In genomic region chr14:55354500-55354899, GRCh38 we compare ENCODE assay signal across 8 cellular contexts. TPM values are rescaled to one million over a fixed set of nuclear protein-coding genes. Genes with fewer than 3 reads are reported as not detected.
DNase-seq lines count a peak whose midpoint lies in the region; ATAC-seq, FAIRE-seq and TF ChIP-seq lines count a peak whose summit lies in the region.

No MANE protein-coding gene starts in this region.

- H3K4ac ChIP-seq in H1 (replicated peaks; ENCODE audit: insufficient read length, low read depth, low read length) (no peak overlapping the region), mesendoderm (ENCODE audit: low read depth, low read length) (no peak overlapping the region)

- no peak for TF ChIP-seq POLR2A in H1 (IDR thresholded peaks at IDR 0.05; ENCODE audit: control extremely low read depth in 1 of 2, low read depth in 2 of 2, low read length in 2 of 2)

- H3K4me1 ChIP-seq in H1 (replicated peaks in 1 of 4; ENCODE audit: control insufficient read depth in 3 of 4, insufficient read depth in 4 of 4, low read length in 3 of 4) (no peaks in the 10 kb centered on the region), mesendoderm (ENCODE audit: control insufficient read depth, low read depth, low read length) (no peaks in the 10 kb centered on the region)

- H2BK15ac ChIP-seq in H1 (ENCODE audit: low read length) (no peak overlapping the region), mesendoderm (replicated peaks; ENCODE audit: low read depth) (no peak overlapping the region)

- H3K27me3 ChIP-seq in H1 (replicated peaks in 1 of 4; ENCODE audit: control insufficient read depth in 3 of 4, extremely low read depth in 1 of 4, insufficient read depth in 3 of 4, low read length in 3 of 4) (peaks cover 0 to 2% (median 0%) of the 10 kb centered on the region in 4 experiments; a peak in 1 of 7 replicates), mesendoderm (ENCODE audit: insufficient read depth, low read length, poor library complexity) (no peaks in the 10 kb centered on the region)

- CTCF ChIA-PET in H1 (lab: Charles Lee; ENCODE audit: partially characterized antibody): interaction anchor here (0.5 to 5.8 kb wide), 44 partner anchors 8 to 265 kb away, joined by 3 to 43 read pairs (median 4); partner anchors contain the start of genes DLGAP5 and FBXO34

- H3K27me3 Mint-ChIP-seq in stimulated activated naive CD8-positive, alpha-beta T cell treated with anti-CD3 and anti-CD28 coated beads, Interleukin-15, Interleukin-2, amounts not matched to agents 100 ng/mL and 50 ng/mL, for 24 hours: no peaks in the 10 kb centered on the region

- H3K27ac ChIP-seq in H1 (ENCODE audit: low read depth, low read length) (no peak overlapping the region), mesendoderm (ENCODE audit: low read depth, low read length) (no peak overlapping the region)

- H3K4me3 Mint-ChIP-seq in stimulated activated naive CD8-positive, alpha-beta T cell treated with anti-CD3 and anti-CD28 coated beads, Interleukin-15, Interleukin-2, amounts not matched to agents 100 ng/mL and 50 ng/mL, for 24 hours: no peak overlapping the region

- H3K23ac ChIP-seq in H1 (ENCODE audit: insufficient read length): no peak overlapping the region
- H3K23ac ChIP-seq in mesendoderm (ENCODE audit: low read length): no peak overlapping the region

- H3K9me3 ChIP-seq in H1 (ENCODE audit: insufficient read depth in 2 of 2, low read depth in 1 of 2, low read length in 1 of 2): no peaks in the 10 kb centered on the region

- no peak overlapping the region for H3K14ac ChIP-seq in H1 (ENCODE audit: insufficient read length)

- no peak overlapping the region for H2AFZ ChIP-seq in H1 (ENCODE audit: low read length)

- H2BK5ac ChIP-seq in H1 (ENCODE audit: low read depth, low read length): no peak overlapping the region
- H2BK5ac ChIP-seq in mesendoderm (ENCODE audit: low read length): no peak overlapping the region

- no peaks in the 10 kb centered on the region for H3K23me2 ChIP-seq in H1 (ENCODE audit: low read depth, low read length)

- H3K79me1 ChIP-seq in H1 (ENCODE audit: low read depth, low read length) (no peaks in the 10 kb centered on the region), mesendoderm (ENCODE audit: low read length) (peaks cover 6% of the 10 kb centered on the region)

- 67% methylated on average over 5 of the region's 5 CpGs; no CpG with 5 or more reads in 1 of the 2 experiments for WGBS in H1 (ENCODE audit: extremely low coverage in 1 of 2, insufficient coverage in 1 of 2, insufficient read length in 1 of 2, insufficient replicate concordance in 2 of 2, low coverage in 1 of 2, low lambda C conversion rate in 2 of 2, missing lambda C conversion rate in 1 of 2), 2 experiments
- WGBS in mesendoderm (ENCODE audit: extremely low coverage, insufficient coverage, low lambda C conversion rate): no CpG with 5 or more reads among the region's 5 CpGs

- no peaks in the 10 kb centered on the region for H3K9me3 Mint-ChIP-seq in stimulated activated naive CD8-positive, alpha-beta T cell treated with anti-CD3 and anti-CD28 coated beads, Interleukin-15, Interleukin-2, amounts not matched to agents 100 ng/mL and 50 ng/mL, for 24 hours

- H3K36me3 ChIP-seq in H1 (ENCODE audit: control insufficient read depth in 2 of 4, insufficient read depth in 4 of 4, low read length in 3 of 4) (peaks cover 0 to 12% (median 4%) of the 10 kb centered on the region in 4 experiments; a peak in 4 of 8 replicates), mesendoderm (ENCODE audit: control insufficient read depth, insufficient read depth, low read length) (peaks cover 6% of the 10 kb centered on the region)

- H2AK5ac ChIP-seq in H1 (ENCODE audit: low read depth, low read length) (no peak overlapping the region), mesendoderm (ENCODE audit: low read length) (no peak overlapping the region)

- H4K5ac ChIP-seq in H1 (ENCODE audit: insufficient read length, low read depth, low read length) (no peak overlapping the region), mesendoderm (ENCODE audit: low read length) (no peak overlapping the region)

- DNase-seq in GF-D8 (lab: John Stamatoyannopoulos, UW) (peak; percentile 23), NCI-H2227 treated with DMSO at 0.1 percent for 48 hours (lab: John Stamatoyannopoulos, UW) (peak; percentile 34), H1 (ENCODE audit: low read depth in 1 of 2, low spot score in 2 of 2) (peak; percentile 21 to 56), mesendoderm (peak; percentile 83)
- peak; percentile 58 to 64 for DNase-seq in activated CD4-positive, alpha-beta T cell treated with anti-CD3 and anti-CD28 coated beads, Interleukin-2, amount 50 U/mL, for 4 hours

- peaks cover 18% of the 10 kb centered on the region for H3K4me1 Mint-ChIP-seq in stimulated activated naive CD8-positive, alpha-beta T cell treated with anti-CD3 and anti-CD28 coated beads, Interleukin-15, Interleukin-2, amounts not matched to agents 100 ng/mL and 50 ng/mL, for 24 hours (ENCODE audit: low read depth)

- H2BK20ac ChIP-seq in H1 (ENCODE audit: low read length): no peak overlapping the region

- H3K4me3 ChIP-seq in H1 (ENCODE audit: extremely low read depth in 1 of 4, insufficient read depth in 2 of 4, low read depth in 3 of 4, low read length in 4 of 4) (no peak overlapping the region), mesendoderm (ENCODE audit: low read length) (no peak overlapping the region)

- no peaks in the 10 kb centered on the region for H3K79me2 ChIP-seq in H1 (ENCODE audit: control insufficient read depth in 1 of 2, insufficient read depth in 2 of 2, low read length in 2 of 2)
- H3K79me2 ChIP-seq in mesendoderm (ENCODE audit: control insufficient read depth, insufficient read depth, low read length): no peaks in the 10 kb centered on the region

- no peak overlapping the region for H4K8ac ChIP-seq in H1 (ENCODE audit: extremely low read depth, insufficient read depth, low read length)
- no peak overlapping the region for H4K8ac ChIP-seq in mesendoderm (ENCODE audit: low read depth, low read length)

- H2BK120ac ChIP-seq in H1 (replicated peaks; ENCODE audit: low read depth, low read length) (no peak overlapping the region), mesendoderm (ENCODE audit: low read depth, low read length) (no peak overlapping the region)

- H3K27ac Mint-ChIP-seq in stimulated activated naive CD8-positive, alpha-beta T cell treated with anti-CD3 and anti-CD28 coated beads, Interleukin-15, Interleukin-2, amounts not matched to agents 100 ng/mL and 50 ng/mL, for 24 hours: peak overlapping the region; percentile 61

- TF ChIP-seq RAD21 in H1 (IDR thresholded peaks at IDR 0.05 in 1 of 2, conservative IDR thresholded peaks at IDR 0.05 in 1 of 2; ENCODE audit: low read depth in 2 of 2, low read length in 2 of 2): peak; percentile 83 to 89

- TF ChIP-seq EP300 in H1 (IDR thresholded peaks at IDR 0.05; ENCODE audit: borderline replicate concordance in 1 of 2, low read depth in 2 of 2, low read length in 2 of 2): no peak

- H4K91ac ChIP-seq in H1 (replicated peaks; ENCODE audit: insufficient read length, low read length): no peak overlapping the region

- no peak overlapping the region for H3K18ac ChIP-seq in H1 (ENCODE audit: extremely low read depth, low read length)
- no peak overlapping the region for H3K18ac ChIP-seq in mesendoderm (ENCODE audit: low read length)

- H3K56ac ChIP-seq in H1 (replicated peaks; ENCODE audit: insufficient read length, low read depth, low read length) (no peak overlapping the region), mesendoderm (ENCODE audit: low read length) (no peak overlapping the region)

- FAIRE-seq in H1 (lab: Jason Lieb, UNC): peak; percentile 62

- H4K20me1 ChIP-seq in H1 (replicated peaks in 1 of 2; ENCODE audit: control insufficient read depth in 1 of 2, insufficient read depth in 2 of 2, low read length in 2 of 2): peaks cover 0 to 4% of the 10 kb centered on the region in 2 experiments

- ATAC-seq in HG02870 (IDR thresholded peaks at IDR 0.05; ENCODE audit: unreplicated experiment) (peak; percentile 84), GM18870 (IDR thresholded peaks at IDR 0.05; ENCODE audit: unreplicated experiment) (no peak)

- peak; percentile 39 to 89 (median 75) for TF ChIP-seq CTCF in H1 (IDR thresholded peaks at IDR 0.05; ENCODE audit: control extremely low read depth in 1 of 3, insufficient read depth in 1 of 3, low read depth in 1 of 3, low read length in 3 of 3)

- H3K9ac ChIP-seq in H1 (replicated peaks in 1 of 4; ENCODE audit: extremely low read depth in 1 of 4, low read depth in 3 of 4, low read length in 3 of 4): no peak overlapping the region
- H3K9ac ChIP-seq in mesendoderm (ENCODE audit: low read length): no peak overlapping the region

- peaks cover 20% of the 10 kb centered on the region for H3K36me3 Mint-ChIP-seq in stimulated activated naive CD8-positive, alpha-beta T cell treated with anti-CD3 and anti-CD28 coated beads, Interleukin-15, Interleukin-2, amounts not matched to agents 100 ng/mL and 50 ng/mL, for 24 hours (ENCODE audit: low read depth)

- no peak overlapping the region for H3K4me2 ChIP-seq in H1 (ENCODE audit: insufficient read depth in 1 of 2, low read depth in 2 of 2, low read length in 2 of 2)
- no peak overlapping the region for H3K4me2 ChIP-seq in mesendoderm (ENCODE audit: low read length)

- POLR2A ChIA-PET in H1 (lab: Charles Lee; ENCODE audit: partially characterized antibody): interaction anchor here (0.7 to 1.7 kb wide), 4 partner anchors 8 to 164 kb away, joined by 3 to 6 read pairs (median 4); no protein-coding TSS in a partner anchor

- no peak overlapping the region for H2BK12ac ChIP-seq in H1 (ENCODE audit: low read depth, low read length)

TF ChIP-seq in H1, 55 proteins besides CTCF, POLR2A, EP300 and RAD21:
- TF ChIP-seq YY1 (IDR thresholded peaks at IDR 0.05; ENCODE audit: low read depth, low read length) (0 out of 2 replicates have a peak, but pooled peaks have one; percentile 31), JUN (IDR thresholded peaks at IDR 0.05; ENCODE audit: low read depth, low read length) (no peak), SIX5 (IDR thresholded peaks at IDR 0.05; ENCODE audit: low read depth, low read length) (no peak)

RNA-seq across cellular contexts. Expression of gene ATG14, which starts 57.1 kb away (rescaled TPM):
- 10.8 and 12.2 TPM in 2 replicates for total RNA-seq in H1 (2021; fragmentation: NEBNext Ultra II Directional; extraction: Animal tissue kit (Norgen Biotek cat#: 25700))
- polyA plus RNA-seq in H1 (2011; rRNA removed): 4.0 and 4.9 TPM in 2 replicates
- 5.4 TPM for polyA plus RNA-seq in H1 (2011; cell fraction: cytosol; rRNA removed)
- polyA plus RNA-seq in H1 (2011; cell fraction: nucleus; rRNA removed): 8.2 TPM
- 6.8 to 10.6 TPM (median 8.2 TPM) in 4 replicates for polyA plus RNA-seq in H1 (2012, experiment 1 of 2)
- polyA plus RNA-seq in H1 (2012, experiment 2 of 2): 2.2 TPM
- 7.0 TPM for polyA plus RNA-seq in H1 (2013, experiment 1 of 2)
- polyA plus RNA-seq in H1 (2013, experiment 2 of 2): 7.2 TPM
- 10.0 and 11.8 TPM in 2 replicates for polyA minus RNA-seq in H1 (2011; rRNA and poly(A)+ RNA removed)
- 7.6 TPM for polyA minus RNA-seq in H1 (2011; cell fraction: cytosol; rRNA and poly(A)+ RNA removed)
- polyA minus RNA-seq in H1 (2011; cell fraction: nucleus; rRNA and poly(A)+ RNA removed): 8.2 TPM
- 6.5 TPM for polyA plus RNA-seq in mesendoderm (2013, experiment 1 of 2)
- 6.7 TPM for polyA plus RNA-seq in mesendoderm (2013, experiment 2 of 2)

Comparison
In these comparisons a context has a peak if more than half of its experiments do, and no peak if none do; other contexts are left out.
1. DNase-seq: peak in every context shown above with its lines; median percentile 83 in mesendoderm; 61 in activated CD4-positive, alpha-beta T cell treated with anti-CD3 and anti-CD28 coated beads, Interleukin-2, amount 50 U/mL, for 4 hours; 38 in H1; 34 in NCI-H2227 treated with DMSO at 0.1 percent for 48 hours; 23 in GF-D8.